In the genomic region with DNA sequence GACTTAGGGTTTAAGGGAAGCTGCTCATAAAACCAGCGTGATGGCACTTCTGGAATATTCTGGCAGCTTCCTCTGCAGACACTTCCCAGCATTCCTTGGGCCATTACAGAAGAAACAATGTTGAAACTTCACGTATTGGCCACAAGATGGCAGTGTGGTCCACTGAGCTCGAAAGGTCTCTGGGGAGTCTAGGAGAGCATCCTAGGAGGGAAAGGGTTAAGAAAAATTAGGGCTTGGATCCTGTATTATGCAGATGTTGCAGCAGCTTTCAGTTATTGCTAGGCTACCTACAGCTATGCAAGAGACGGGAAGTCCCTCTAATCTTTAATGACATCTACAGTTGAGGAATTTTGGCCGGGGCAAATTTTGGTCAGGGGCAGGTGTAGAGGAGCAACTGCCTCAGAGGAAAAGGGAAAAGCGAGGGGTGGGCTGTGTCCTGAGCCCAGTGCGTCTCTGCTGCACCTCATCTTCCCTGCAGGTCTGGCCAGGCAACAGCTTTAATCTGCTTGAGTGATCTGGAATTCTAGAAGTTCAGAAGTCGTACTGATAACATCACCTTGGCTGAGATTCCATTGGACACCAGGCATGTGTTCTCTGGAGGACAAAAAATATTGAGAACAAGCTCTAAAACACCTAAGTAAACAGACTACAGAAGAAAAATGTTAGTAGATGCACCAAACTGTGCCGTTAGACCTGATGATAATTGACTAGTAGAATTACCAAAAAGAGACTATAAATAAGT, we compare ENCODE assay signal across 9 cellular contexts.
DNase-seq lines count a peak whose midpoint lies in the region; ATAC-seq, FAIRE-seq and TF ChIP-seq lines count a peak whose summit lies in the region.
"Had no signal": no experiment of that assay in that cellular context is flagged by ENCODE, and none has a peak within 500 bp of the region (broad histone marks: within the 10 kb centered on the region; RNA-seq: fewer than 3 reads in every experiment).

No MANE protein-coding gene starts in this region.

- no peak overlapping the region for H3K27ac Mint-ChIP-seq in neural progenitor cell

- H3K4me1 Mint-ChIP-seq in neural progenitor cell, result no peaks in the 10 kb centered on the region

- H3K36me3 ChIP-seq in esophagus squamous epithelium (no peaks in the 10 kb centered on the region), neural progenitor cell (no peaks in the 10 kb centered on the region)
- H3K36me3 ChIP-seq: vagina had no signal

- no peak for TF ChIP-seq POLR2A in esophagus squamous epithelium (IDR thresholded peaks at IDR 0.05)

- in situ Hi-C loops in SK-MEL-5 (cut with HindIII; ENCODE audit: low pct_unique_long_range_greater_than_20kb, low sequenced_read_pairs), result no loop called here

- H3K27me3 ChIP-seq in esophagus squamous epithelium (no peaks in the 10 kb centered on the region), neural progenitor cell (no peaks in the 10 kb centered on the region)
- H3K27me3 ChIP-seq: vagina had no signal

- H3K9me3 ChIP-seq in esophagus squamous epithelium (no peaks in the 10 kb centered on the region), neural progenitor cell (ENCODE audit: low read depth) (no peaks in the 10 kb centered on the region)
- H3K9me3 ChIP-seq: vagina had no signal

- no peak overlapping the region for H3K4me3 Mint-ChIP-seq in neural progenitor cell

- 27 to 29% methylated on average over 9 of the region's 9 CpGs for WGBS in esophagus squamous epithelium, 2 donors

- peaks cover 2% of the 10 kb centered on the region for H3K27me3 Mint-ChIP-seq in neural progenitor cell (ENCODE audit: insufficient read depth, low read depth)

- intact Hi-C loops in esophagus squamous epithelium (cut with DNase I), result no loop called here

- no peak overlapping the region for H3K27ac ChIP-seq in esophagus squamous epithelium
- no peak overlapping the region for H3K27ac ChIP-seq in neural progenitor cell
- H3K27ac ChIP-seq: vagina had no signal

- H3K79me2 ChIP-seq in neural progenitor cell (ENCODE audit: low read depth), result no peaks in the 10 kb centered on the region

- H3K4me2 ChIP-seq in neural progenitor cell, result no peak overlapping the region

- H3K9me3 Mint-ChIP-seq in neural progenitor cell, result no peaks in the 10 kb centered on the region

- H3K4me1 ChIP-seq in esophagus squamous epithelium (no peaks in the 10 kb centered on the region), neural progenitor cell (no peaks in the 10 kb centered on the region)
- H3K4me1 ChIP-seq: vagina had no signal

- H3F3A ChIP-seq in neural progenitor cell (ENCODE audit: low read depth), result no peaks in the 10 kb centered on the region

- peak; percentile 39 to 50 for ATAC-seq in activated CD4-positive, CD25-positive, alpha-beta regulatory T cell treated with anti-CD3 and anti-CD28 coated beads, Interleukin-2, amount 50 U/mL, for 24 hours
- ATAC-seq in HG03460 (IDR thresholded peaks at IDR 0.05; ENCODE audit: unreplicated experiment), result peak; percentile 71

- no peak overlapping the region for H3K9ac ChIP-seq in neural progenitor cell

- TF ChIP-seq CTCF in GM20000 (IDR thresholded peaks at IDR 0.05; ENCODE audit: extremely low read depth, missing control alignments) (peak; percentile 64), esophagus squamous epithelium (IDR thresholded peaks at IDR 0.05) (peak in 5 of 6 experiments; percentile 31 to 79 (median 53)), neural progenitor cell (IDR thresholded peaks at IDR 0.05) (peak; percentile 70)

- H3K4me3 ChIP-seq in esophagus squamous epithelium (no peak overlapping the region), neural progenitor cell (no peak overlapping the region)
- H3K4me3 ChIP-seq: vagina had no signal

- no peaks in the 10 kb centered on the region for H3K36me3 Mint-ChIP-seq in neural progenitor cell

- no peak overlapping the region for H2AFZ ChIP-seq in neural progenitor cell (replicated peaks)

- DNase-seq in activated CD4-positive, CD25-positive, alpha-beta regulatory T cell treated with anti-CD3 and anti-CD28 coated beads, Interleukin-2, amount 50 U/mL, for 72 hours, result no peak
- DNase-seq in GM20000 (ENCODE audit: low spot score), result peak; percentile 21
- DNase-seq in SK-MEL-5 (ENCODE audit: low read depth, low spot score), result peak; percentile 88
- no peak for DNase-seq in esophagus squamous epithelium (lab: John Stamatoyannopoulos, UW)
- peak; percentile 33 for DNase-seq in neural progenitor cell (ENCODE audit: low spot score)
- no peak for DNase-seq in frontal cortex (ENCODE audit: low spot score in 2 of 2)

- FAIRE-seq in frontal cortex (lab: Jason Lieb, UNC), result no peak

- H4K20me1 ChIP-seq in neural progenitor cell (ENCODE audit: low read depth), result no peaks in the 10 kb centered on the region

Comparison
In these comparisons a context has a peak if more than half of its experiments do, and no peak if none do; other contexts are left out.
1. DNase-seq: peak in GM20000 (single experiment), SK-MEL-5 (single experiment) and neural progenitor cell (single experiment); none in activated CD4-positive, CD25-positive, alpha-beta regulatory T cell treated with anti-CD3 and anti-CD28 coated beads, Interleukin-2, amount 50 U/mL, for 72 hours (single experiment), esophagus squamous epithelium (single experiment) and frontal cortex (0 of 2).
2. Peak in every context shown above with its lines, with median percentiles within 50 percentile points of each other: CTCF ChIP-seq.